ENCODE assay signal across 15 cellular contexts in the genomic region with DNA sequence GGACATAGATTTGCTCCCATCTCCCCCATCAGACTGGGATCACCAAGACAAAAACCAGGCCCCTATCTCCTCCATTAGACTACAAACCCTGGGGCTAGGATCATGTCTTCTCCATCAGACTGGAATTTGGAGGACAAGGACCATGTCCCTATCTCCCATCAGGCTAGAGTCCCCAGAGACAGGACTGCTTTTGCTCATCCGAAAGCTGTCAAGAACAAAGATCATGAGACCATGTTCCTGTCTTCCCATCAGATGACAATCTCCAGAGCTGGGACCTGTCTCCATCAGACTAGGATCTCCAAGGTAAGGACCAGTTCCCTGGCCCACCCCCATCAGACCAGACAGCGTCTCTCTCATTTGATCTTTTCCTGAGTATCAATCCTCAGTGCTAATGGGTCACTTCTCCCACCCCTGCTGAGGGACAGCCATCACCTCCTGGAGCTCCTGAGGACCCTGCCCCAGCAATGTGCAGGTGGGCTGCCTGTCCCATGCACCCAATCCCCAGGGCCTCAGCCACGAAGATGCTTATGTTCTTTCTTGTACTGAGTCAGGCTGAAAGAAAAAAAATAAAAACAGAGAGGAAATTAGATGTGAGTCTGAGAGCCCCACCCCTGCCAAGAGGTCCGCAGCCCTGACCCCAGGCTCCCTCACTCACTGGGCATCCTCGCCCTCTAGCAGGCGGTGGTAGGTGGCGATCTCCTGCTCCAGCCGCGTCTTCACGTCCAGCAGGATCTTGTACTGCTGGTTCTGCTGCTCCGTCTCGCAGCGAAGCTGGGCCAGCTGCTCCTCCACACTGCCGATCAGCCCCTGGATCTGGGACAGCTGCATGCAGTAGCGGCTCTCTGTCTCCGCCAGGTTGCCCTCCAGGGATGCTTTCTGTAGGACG.
"Had no signal": no experiment of that assay in that cellular context is flagged by ENCODE, and none has a peak within 500 bp of the region (broad histone marks: within the 10 kb centered on the region; RNA-seq: fewer than 3 reads in every experiment).

No MANE protein-coding gene starts in this region.

- H3K27me3 Mint-ChIP-seq: activated T-cell treated with anti-CD3 and anti-CD28 coated beads, Interleukin-2, amount 50 U/mL, for 24 hours had no signal

- H3K36me3 Mint-ChIP-seq: naive thymus-derived CD4-positive, alpha-beta T cell; stimulated activated naive B cell treated with anti-CD40 and anti-IgM and Interleukin-4, amounts not matched to agents 10 μg/mL and 1 μg/mL and 100 μg/mL, for 72 hours had no signal

- H3K9me3 ChIP-seq: esophagus muscularis mucosa, left ventricle myocardium inferior, mucosa of descending colon, ovary, SJSA1, upper lobe of left lung had no signal

- H3K9me3 Mint-ChIP-seq: activated T-cell treated with anti-CD3 and anti-CD28 coated beads, Interleukin-2, amount 50 U/mL, for 24 hours; naive thymus-derived CD4-positive, alpha-beta T cell; stimulated activated naive B cell treated with anti-CD40 and anti-IgM and Interleukin-4, amounts not matched to agents 10 μg/mL and 1 μg/mL and 100 μg/mL, for 72 hours had no signal

- H3K4me2 ChIP-seq: hepatocyte had no signal

- H3K4me1 ChIP-seq: esophagus muscularis mucosa, left ventricle myocardium inferior, SJSA1, upper lobe of left lung had no signal

- H3K27me3 ChIP-seq: hepatocyte, ovary, SJSA1, upper lobe of left lung had no signal

- H3K4me3 Mint-ChIP-seq: activated T-cell treated with anti-CD3 and anti-CD28 coated beads, Interleukin-2, amount 50 U/mL, for 24 hours; naive thymus-derived CD4-positive, alpha-beta T cell; stimulated activated naive B cell treated with anti-CD40 and anti-IgM and Interleukin-4, amounts not matched to agents 10 μg/mL and 1 μg/mL and 100 μg/mL, for 72 hours had no signal

- H2AFZ ChIP-seq: hepatocyte had no signal

- H3K36me3 ChIP-seq: esophagus muscularis mucosa, left ventricle myocardium inferior, ovary, SJSA1, upper lobe of left lung had no signal

- H3K79me2 ChIP-seq: hepatocyte had no signal

- H3K27ac ChIP-seq: esophagus muscularis mucosa, hepatocyte, left ventricle myocardium inferior, ovary, SJSA1, upper lobe of left lung had no signal

- DNase-seq: activated CD4-positive, alpha-beta T cell treated with anti-CD3 and anti-CD28 coated beads, Interleukin-2, amount 50 U/mL, for 1 hour; activated naive CD4-positive, alpha-beta T cell treated with anti-CD3 and anti-CD28 coated beads, Interleukin-2, amount 50 U/mL, for 16 hours; activated T-cell treated with anti-CD3 and anti-CD28 coated beads, Interleukin-2, amount 50 U/mL, for 24 hours; left ventricle myocardium inferior; mucosa of descending colon; naive thymus-derived CD4-positive, alpha-beta T cell; ovary; stimulated activated CD4-positive, alpha-beta T cell treated with anti-CD3 and anti-CD28 coated beads, Interleukin-2, amount 100 ng/mL, for 48 hours; stimulated activated naive B cell treated with anti-CD40 and anti-IgM and Interleukin-4, amounts not matched to agents 10 μg/mL and 1 μg/mL and 100 μg/mL, for 72 hours; T-helper 9 cell; upper lobe of left lung had no signal

- ATAC-seq: activated CD4-positive, CD25-positive, alpha-beta regulatory T cell treated with anti-CD3 and anti-CD28 coated beads, Interleukin-2, amount 50 U/mL, for 24 hours; mucosa of descending colon; naive thymus-derived CD4-positive, alpha-beta T cell; stimulated activated naive B cell treated with anti-CD40 and anti-IgM and Interleukin-4, amounts not matched to agents 10 μg/mL and 1 μg/mL and 100 μg/mL, for 72 hours had no signal

- H3K4me3 ChIP-seq: esophagus muscularis mucosa, hepatocyte, left ventricle myocardium inferior, mucosa of descending colon, ovary, SJSA1, upper lobe of left lung had no signal

- H3K27ac Mint-ChIP-seq: activated T-cell treated with anti-CD3 and anti-CD28 coated beads, Interleukin-2, amount 50 U/mL, for 24 hours; naive thymus-derived CD4-positive, alpha-beta T cell; stimulated activated naive B cell treated with anti-CD40 and anti-IgM and Interleukin-4, amounts not matched to agents 10 μg/mL and 1 μg/mL and 100 μg/mL, for 72 hours had no signal
